26 cellular contexts compared by ENCODE assay signal in the genomic region with DNA sequence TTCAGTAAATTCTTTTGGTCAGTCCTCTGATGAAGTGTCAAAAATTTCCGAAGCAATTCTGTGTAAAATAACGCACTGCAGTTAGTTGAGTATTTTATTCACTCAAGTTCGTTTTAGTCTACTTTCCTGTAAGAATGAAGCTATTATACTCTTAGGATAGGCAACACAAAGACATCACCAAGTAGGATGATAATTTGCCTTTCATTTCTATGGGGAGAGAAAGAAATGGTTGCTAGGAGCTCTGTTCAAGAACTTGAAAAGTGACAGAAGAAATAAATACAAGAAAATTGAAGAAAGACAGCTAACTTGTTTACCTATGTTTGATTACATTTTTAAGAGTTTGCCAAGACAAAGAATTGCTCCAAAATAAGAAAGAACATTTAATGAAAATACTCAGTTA.
DNase-seq lines count a peak whose midpoint lies in the region; ATAC-seq, FAIRE-seq and TF ChIP-seq lines count a peak whose summit lies in the region.
"Had no signal": no experiment of that assay in that cellular context is flagged by ENCODE, and none has a peak within 500 bp of the region (broad histone marks: within the 10 kb centered on the region; RNA-seq: fewer than 3 reads in every experiment).

No MANE protein-coding gene starts in this region.

- H3K9me3 ChIP-seq in neural cell (ENCODE audit: low read length) = no peaks in the 10 kb centered on the region
- no peaks in the 10 kb centered on the region for H3K9me3 ChIP-seq in neural progenitor cell (ENCODE audit: low read depth)
- H3K9me3 ChIP-seq: BE2C, BLaER1 had no signal

- no peaks in the 10 kb centered on the region for H3K4me1 ChIP-seq in neural progenitor cell
- H3K4me1 ChIP-seq: BE2C, BLaER1 had no signal

- no peaks in the 10 kb centered on the region for H3K36me3 Mint-ChIP-seq in neural progenitor cell
- H3K36me3 Mint-ChIP-seq: CD14-positive monocyte; CD4-positive, alpha-beta memory T cell; CD4-positive, CD25-positive, alpha-beta regulatory T cell; CD8-positive, alpha-beta memory T cell had no signal

- H3F3A ChIP-seq in neural cell (ENCODE audit: insufficient read depth, low read length, poor library complexity, severe bottlenecking) = no peaks in the 10 kb centered on the region
- no peaks in the 10 kb centered on the region for H3F3A ChIP-seq in neural progenitor cell (ENCODE audit: low read depth)

- H3K27me3 Mint-ChIP-seq in neural progenitor cell (ENCODE audit: insufficient read depth, low read depth) = no peaks in the 10 kb centered on the region
- no peaks in the 10 kb centered on the region for H3K27me3 Mint-ChIP-seq in stimulated activated naive CD8-positive, alpha-beta T cell treated with anti-CD3 and anti-CD28 coated beads, Interleukin-15, amount 100 ng/mL, for 72 hours
- H3K27me3 Mint-ChIP-seq: CD4-positive, alpha-beta memory T cell; CD4-positive, CD25-positive, alpha-beta regulatory T cell; CD8-positive, alpha-beta memory T cell had no signal

- no peak overlapping the region for H2AFZ ChIP-seq in neural cell (ENCODE audit: low read depth, low read length)
- H2AFZ ChIP-seq in neural progenitor cell (replicated peaks) = no peak overlapping the region

- H3K4me2 ChIP-seq in neural cell (ENCODE audit: low read length) (no peak overlapping the region), neural progenitor cell (no peak overlapping the region)
- H3K4me2 ChIP-seq: BLaER1 had no signal

- H3K4me3 ChIP-seq in neural cell (ENCODE audit: low read length) = no peak overlapping the region
- no peak overlapping the region for H3K4me3 ChIP-seq in neural progenitor cell
- H3K4me3 ChIP-seq: BLaER1 had no signal

- no peaks in the 10 kb centered on the region for H4K20me1 ChIP-seq in neural cell (ENCODE audit: insufficient read depth)
- H4K20me1 ChIP-seq in neural progenitor cell (ENCODE audit: low read depth) = no peaks in the 10 kb centered on the region
- H4K20me1 ChIP-seq: BLaER1 had no signal

- FAIRE-seq in RCC 7860 (lab: Jason Lieb, UNC) = no peak
- FAIRE-seq: G401.6, GM12891, GM19239 had no signal

- H3K4me1 Mint-ChIP-seq in neural progenitor cell = peaks cover 22% of the 10 kb centered on the region
- no peaks in the 10 kb centered on the region for H3K4me1 Mint-ChIP-seq in stimulated activated naive CD8-positive, alpha-beta T cell treated with anti-CD3 and anti-CD28 coated beads, Interleukin-15, amount 100 ng/mL, for 72 hours
- H3K4me1 Mint-ChIP-seq: CD14-positive monocyte; CD4-positive, alpha-beta memory T cell; CD4-positive, CD25-positive, alpha-beta regulatory T cell; CD8-positive, alpha-beta memory T cell had no signal

- no peaks in the 10 kb centered on the region for H3K9me3 Mint-ChIP-seq in neural progenitor cell
- H3K9me3 Mint-ChIP-seq in stimulated activated naive CD8-positive, alpha-beta T cell treated with anti-CD3 and anti-CD28 coated beads, Interleukin-15, amount 100 ng/mL, for 72 hours = peaks cover 6 to 11% of the 10 kb centered on the region in 2 donors

- peak overlapping the region; percentile 94 for H3K27ac Mint-ChIP-seq in neural progenitor cell
- H3K27ac Mint-ChIP-seq in stimulated activated naive CD8-positive, alpha-beta T cell treated with anti-CD3 and anti-CD28 coated beads, Interleukin-15, amount 100 ng/mL, for 72 hours = no peak overlapping the region
- H3K27ac Mint-ChIP-seq: CD14-positive monocyte; CD4-positive, alpha-beta memory T cell; CD4-positive, CD25-positive, alpha-beta regulatory T cell; CD8-positive, alpha-beta memory T cell had no signal

- H3K79me2 ChIP-seq in neural cell (replicated peaks; ENCODE audit: insufficient read depth, low read length) (no peaks in the 10 kb centered on the region), neural progenitor cell (ENCODE audit: low read depth) (no peaks in the 10 kb centered on the region)

- peak; percentile 64 for TF ChIP-seq EP300 in neural cell (conservative IDR thresholded peaks at IDR 0.05; ENCODE audit: poor library complexity, severe bottlenecking)

- ATAC-seq in stimulated activated naive CD8-positive, alpha-beta T cell treated with anti-CD3 and anti-CD28 coated beads, Interleukin-15, amount 100 ng/mL, for 72 hours = no peak

- no peaks in the 10 kb centered on the region for H3K27me3 ChIP-seq in neural cell (ENCODE audit: insufficient read depth, low read depth, low read length)
- H3K27me3 ChIP-seq in neural progenitor cell = no peaks in the 10 kb centered on the region
- H3K27me3 ChIP-seq: BE2C, BLaER1 had no signal

- TF ChIP-seq RAD21 in neural cell (conservative IDR thresholded peaks at IDR 0.05) = no peak

- peak; percentile 2 for DNase-seq in globus pallidus (ENCODE audit: low spot score)
- no peak for DNase-seq in neural progenitor cell (ENCODE audit: low spot score)
- DNase-seq in pons (ENCODE audit: low spot score) = peak; percentile 6
- DNase-seq in RCC 7860 (ENCODE audit: low spot score) = no peak
- DNase-seq in DMS53 treated with DMSO at 0.1 percent for 48 hours (lab: John Stamatoyannopoulos, UW; ENCODE audit: unreplicated experiment) = no peak
- DNase-seq in stimulated activated naive CD8-positive, alpha-beta T cell treated with anti-CD3 and anti-CD28 coated beads, Interleukin-15, amount 100 ng/mL, for 72 hours = no peak
- no peak for DNase-seq in hepatic stellate cell (ENCODE audit: low spot score)
- DNase-seq: 8988T; ACHN; BE2C; C1 segment of cervical spinal cord; CD4-positive, alpha-beta memory T cell; CD4-positive, CD25-positive, alpha-beta regulatory T cell; CD8-positive, alpha-beta memory T cell; COR-L47; DMS 273 treated with DMSO at 0.1 percent for 48 hours; DMS153; DMS53; DMS79 treated with DMSO at 0.1 percent for 48 hours; GF-D8 had no signal

- TF ChIP-seq CTCF in neural cell (IDR thresholded peaks at IDR 0.05; ENCODE audit: poor library complexity, severe bottlenecking) (no peak), neural progenitor cell (IDR thresholded peaks at IDR 0.05) (no peak)

- H3K27ac ChIP-seq in neural cell (ENCODE audit: low read length) = no peak overlapping the region
- H3K27ac ChIP-seq in neural progenitor cell = no peak overlapping the region
- H3K27ac ChIP-seq: BLaER1 had no signal

- H3K4me3 Mint-ChIP-seq in neural progenitor cell = no peak overlapping the region
- H3K4me3 Mint-ChIP-seq in stimulated activated naive CD8-positive, alpha-beta T cell treated with anti-CD3 and anti-CD28 coated beads, Interleukin-15, amount 100 ng/mL, for 72 hours = no peak overlapping the region
- H3K4me3 Mint-ChIP-seq: CD14-positive monocyte; CD4-positive, alpha-beta memory T cell; CD4-positive, CD25-positive, alpha-beta regulatory T cell; CD8-positive, alpha-beta memory T cell had no signal

- no peaks in the 10 kb centered on the region for H3K9me2 ChIP-seq in neural cell (ENCODE audit: insufficient read depth, low read length)

- H3K36me3 ChIP-seq in neural cell (ENCODE audit: insufficient read depth, low read length) (no peaks in the 10 kb centered on the region), neural progenitor cell (no peaks in the 10 kb centered on the region)
- H3K36me3 ChIP-seq: BE2C, BLaER1 had no signal

- H3K9ac ChIP-seq in neural cell (ENCODE audit: low read length) (no peak overlapping the region), neural progenitor cell (no peak overlapping the region)
- H3K9ac ChIP-seq: BLaER1 had no signal

TF ChIP-seq in neural cell, 6 proteins besides CTCF, POLR2A, EP300 and RAD21:
- TF ChIP-seq POLR2AphosphoS5 (IDR thresholded peaks at IDR 0.05) (peak; percentile 21), EZH2 (IDR thresholded peaks at IDR 0.05; ENCODE audit: borderline replicate concordance, insufficient read depth, low read length, poor library complexity, severe bottlenecking) (no peak)

Comparison
In these comparisons a context has a peak if more than half of its experiments do, and no peak if none do; other contexts are left out.
1. DNase-seq: peak in globus pallidus (single experiment) and pons (single experiment); none in neural progenitor cell (single experiment), RCC 7860 (single experiment), DMS53 treated with DMSO at 0.1 percent for 48 hours (single experiment), stimulated activated naive CD8-positive, alpha-beta T cell treated with anti-CD3 and anti-CD28 coated beads, Interleukin-15, amount 100 ng/mL, for 72 hours (0 of 2) and hepatic stellate cell (single experiment).